ENCODE assay signal across 8 cellular contexts in genomic region chr5:117454716-117455212, GRCh38.
A peak's percentile ranks its signal among the peaks of the same experiment; 100 is the strongest.
DNase-seq lines count a peak whose midpoint lies in the region; ATAC-seq and TF ChIP-seq lines count a peak whose summit lies in the region.

No MANE protein-coding gene starts in this region.

- no peak for TF ChIP-seq POLR2A in transverse colon (IDR thresholded peaks at IDR 0.05)

- H3K9me3 ChIP-seq in WERI-Rb-1 (ENCODE audit: severe bottlenecking), result no peaks in the 10 kb centered on the region
- H3K9me3 ChIP-seq in mucosa of descending colon, result no peaks in the 10 kb centered on the region
- H3K9me3 ChIP-seq in transverse colon, result no peaks in the 10 kb centered on the region

- in situ Hi-C loops in transverse colon (cut with MboI; ENCODE audit: low pct_ligation_motif_present in 1 of 4, low pct_unique_long_range_greater_than_20kb in 1 of 4, low sequenced_read_pairs in 3 of 4), result no loop called here

- peak; percentile 70 for TF ChIP-seq CTCF in WERI-Rb-1 (IDR thresholded peaks at IDR 0.05; ENCODE audit: low read depth, low read length)
- TF ChIP-seq CTCF in mucosa of descending colon (IDR thresholded peaks at IDR 0.05), result peak; percentile 67
- TF ChIP-seq CTCF in transverse colon (IDR thresholded peaks at IDR 0.05), result peak; percentile 73 to 83 (median 78)

- H3K27me3 ChIP-seq in WERI-Rb-1 (ENCODE audit: insufficient read depth, low read depth, severe bottlenecking) (no peaks in the 10 kb centered on the region), transverse colon (no peaks in the 10 kb centered on the region)

- H3K27ac ChIP-seq in WERI-Rb-1 (no peak overlapping the region), transverse colon (peak overlapping the region; percentile 47 to 59 (median 49))

- no peak for DNase-seq in activated CD4-positive, CD25-positive, alpha-beta regulatory T cell (lab: John Stamatoyannopoulos, UW)
- DNase-seq in NAMALWA (ENCODE audit: low spot score) (peak; percentile 79), WERI-Rb-1 (peak; percentile 67), mucosa of descending colon (peak; percentile 58 to 78 (median 76)), transverse colon (peak; percentile 74)
- DNase-seq in effector CD4-positive, alpha-beta T cell, result peak; percentile 9

- H3K36me3 ChIP-seq in WERI-Rb-1, result no peaks in the 10 kb centered on the region
- H3K36me3 ChIP-seq in mucosa of descending colon (ENCODE audit: low read depth), result no peaks in the 10 kb centered on the region
- H3K36me3 ChIP-seq in transverse colon, result no peaks in the 10 kb centered on the region

- ATAC-seq in activated CD4-positive, CD25-positive, alpha-beta regulatory T cell treated with anti-CD3 and anti-CD28 coated beads, Interleukin-2, amount 50 U/mL, for 24 hours, result peak; percentile 59 to 67
- ATAC-seq in HG02642 (IDR thresholded peaks at IDR 0.05; ENCODE audit: poor library complexity, unreplicated experiment), result peak; percentile 94
- ATAC-seq in mucosa of descending colon, result peak; percentile 95

- no peak for TF ChIP-seq EP300 in transverse colon (IDR thresholded peaks at IDR 0.05; ENCODE audit: low read depth)

- intact Hi-C loops in mucosa of descending colon (cut with DNase I, micrococcal nuclease) (no loop called here), transverse colon (cut with DNase I; ENCODE audit: low total_unique reads) (no loop called here)

- H3K4me3 ChIP-seq in WERI-Rb-1 (ENCODE audit: low read depth, low read length) (no peak overlapping the region), mucosa of descending colon (peak overlapping the region; percentile 19), transverse colon (peak overlapping the region in 3 of 4 donors; percentile 29 to 45 (median 36))

- 26 to 45% methylated on average over 5 to 13 of the region's 13 CpGs for WGBS in transverse colon (ENCODE audit: low coverage in 1 of 2), 2 donors

- no peaks in the 10 kb centered on the region for H3K4me1 ChIP-seq in mucosa of descending colon (ENCODE audit: low read depth)
- no peaks in the 10 kb centered on the region for H3K4me1 ChIP-seq in transverse colon

Comparison
In these comparisons a context has a peak if more than half of its experiments do, and no peak if none do; other contexts are left out.
1. DNase-seq: peak in NAMALWA (single experiment), WERI-Rb-1 (single experiment), effector CD4-positive, alpha-beta T cell (single experiment), mucosa of descending colon (3 of 3) and transverse colon (single experiment); none in activated CD4-positive, CD25-positive, alpha-beta regulatory T cell (0 of 4).
2. Peak in every context shown above with its lines, with median percentiles within 50 percentile points of each other: ATAC-seq and CTCF ChIP-seq.